In the genomic region with DNA sequence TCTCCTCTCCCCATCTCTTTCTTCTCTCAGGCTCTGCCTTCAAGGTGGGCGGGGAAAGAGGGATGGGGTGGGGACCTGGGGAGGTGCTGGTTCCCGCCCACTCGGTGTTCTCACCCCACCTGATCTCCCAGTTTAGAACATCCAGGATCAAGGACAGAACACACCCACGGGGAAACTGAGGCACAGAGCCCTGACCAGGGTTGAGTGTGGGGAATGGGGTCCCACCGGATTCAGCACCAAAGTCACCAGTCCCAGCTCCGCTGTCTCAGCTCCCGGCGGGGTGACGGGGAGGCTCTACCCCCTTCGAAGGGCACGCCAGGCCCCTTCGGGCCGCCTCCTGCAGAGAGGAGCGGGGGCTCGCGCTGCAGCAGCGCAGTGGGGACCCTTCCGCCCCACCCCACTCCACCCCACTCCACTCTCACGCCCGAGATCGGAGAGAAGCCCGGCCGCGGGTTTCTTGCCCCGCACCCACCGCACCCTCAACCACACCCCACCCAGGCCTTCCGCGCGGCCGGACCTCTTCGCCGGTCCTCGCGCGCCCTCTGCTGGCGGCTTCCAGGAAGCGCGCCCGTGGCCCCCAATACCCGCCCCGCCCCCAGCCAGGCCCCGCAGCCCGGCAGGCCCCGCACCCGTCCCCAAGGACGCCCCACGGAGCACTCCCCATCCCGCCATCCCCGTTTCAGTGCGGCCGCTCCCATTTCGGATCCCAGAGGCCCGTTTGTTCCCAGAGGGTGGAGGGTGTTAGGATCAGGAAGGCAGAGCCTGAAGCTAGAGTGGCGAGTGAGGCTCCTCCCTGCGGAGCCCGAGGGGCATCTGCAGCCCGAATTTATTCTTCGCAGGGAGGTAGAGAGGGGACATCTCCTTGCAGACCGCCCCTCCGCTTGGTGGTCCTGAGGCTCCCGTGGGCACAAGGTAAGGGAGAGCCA, we compare ENCODE assay signal across 8 cellular contexts. TPM values are rescaled to one million over a fixed set of nuclear protein-coding genes. Genes with fewer than 3 reads are reported as not detected.
DNase-seq lines count a peak whose midpoint lies in the region; ATAC-seq, FAIRE-seq and TF ChIP-seq lines count a peak whose summit lies in the region.

No MANE protein-coding gene starts in this region.

- intact Hi-C loops in adrenal gland (cut with DNase I): loop anchor here (2.0 to 10.0 kb wide), 7 partner anchors 95 to 405 kb away; no protein-coding TSS in a partner anchor
- intact Hi-C loops in psoas muscle (cut with DNase I): loop anchor here (1.0 to 5.0 kb wide), 6 partner anchors 268 to 409 kb away; no protein-coding TSS in a partner anchor

- H3K9ac ChIP-seq in KMS-11: peak overlapping the region; percentile 48; the same call in 1 of the 2 replicates

- TF ChIP-seq CTCF in D721Med (IDR thresholded peaks at IDR 0.05; ENCODE audit: insufficient read depth, missing control alignments): peak; percentile 63
- TF ChIP-seq CTCF in KMS-11 (conservative IDR thresholded peaks at IDR 0.05; ENCODE audit: low read depth, low read length): peak; percentile 75
- TF ChIP-seq CTCF in adrenal gland (IDR thresholded peaks at IDR 0.05): peak; percentile 65 to 91 (median 80)
- peak; percentile 92 to 99 for TF ChIP-seq CTCF in right atrium auricular region (IDR thresholded peaks at IDR 0.05)
- peak; percentile 88 for TF ChIP-seq CTCF in psoas muscle (IDR thresholded peaks at IDR 0.05)

- H3K9me3 ChIP-seq in adrenal gland (replicated peaks in 1 of 3) (peaks cover 0 to 8% (median 0%) of the 10 kb centered on the region in 3 donors), right atrium auricular region (peaks cover 0 to 13% of the 10 kb centered on the region in 2 donors), psoas muscle (peaks cover 13% of the 10 kb centered on the region)

- H3K4me1 ChIP-seq in KMS-11 (ENCODE audit: low read depth, poor library complexity, severe bottlenecking) (peaks cover 4% of the 10 kb centered on the region), adrenal gland (replicated peaks in 1 of 2) (peaks cover 17 to 23% of the 10 kb centered on the region in 2 donors), right atrium auricular region (peaks cover 0 to 27% of the 10 kb centered on the region in 2 donors), psoas muscle (no peaks in the 10 kb centered on the region), urinary bladder (ENCODE audit: insufficient read depth) (no peaks in the 10 kb centered on the region)

- H4K20me1 ChIP-seq in KMS-11 (ENCODE audit: insufficient read depth): no peaks in the 10 kb centered on the region

- no peaks in the 10 kb centered on the region for H3K79me2 ChIP-seq in KMS-11 (ENCODE audit: insufficient read depth, low read depth)

- no peak overlapping the region for H3K27ac ChIP-seq in KMS-11
- H3K27ac ChIP-seq in adrenal gland: no peak overlapping the region
- H3K27ac ChIP-seq in right atrium auricular region: peak overlapping the region in 1 of 2 donors; percentile 33
- no peak overlapping the region for H3K27ac ChIP-seq in psoas muscle
- no peak overlapping the region for H3K27ac ChIP-seq in urinary bladder (ENCODE audit: low read depth)

- H2AFZ ChIP-seq in KMS-11 (ENCODE audit: low read depth): peak overlapping the region; percentile 99

- WGBS in adrenal gland, 4 donors: 0 to 1% (median 1%) methylated on average over 17 to 61 of the region's 61 CpGs
- 1% methylated on average over 45 to 61 of the region's 61 CpGs for WGBS in psoas muscle, 3 donors
- under 1% methylated on average over 61 of the region's 61 CpGs for WGBS in urinary bladder

- FAIRE-seq in D721Med (lab: Jason Lieb, UNC): no peak

- peak overlapping the region; percentile 78 for H3K4me2 ChIP-seq in KMS-11

- H3K36me3 ChIP-seq in KMS-11 (ENCODE audit: insufficient read depth): no peaks in the 10 kb centered on the region
- no peaks in the 10 kb centered on the region for H3K36me3 ChIP-seq in adrenal gland (replicated peaks in 1 of 2)
- H3K36me3 ChIP-seq in right atrium auricular region: no peaks in the 10 kb centered on the region
- no peaks in the 10 kb centered on the region for H3K36me3 ChIP-seq in psoas muscle (ENCODE audit: insufficient read depth in 1 of 2, low read depth in 1 of 2)
- H3K36me3 ChIP-seq in urinary bladder (ENCODE audit: insufficient read depth): no peaks in the 10 kb centered on the region

- H3K4me3 ChIP-seq in KMS-11 (IDR thresholded peaks at IDR 0.05; ENCODE audit: insufficient read depth, low read depth, low read length) (no peak overlapping the region), adrenal gland (peak overlapping the region in 3 of 4 donors; percentile 2 to 55 (median 40)), right atrium auricular region (peak overlapping the region; percentile 42 to 63), psoas muscle (peak overlapping the region; percentile 76), urinary bladder (ENCODE audit: low read depth, low read length) (peak overlapping the region; percentile 27)

- peak; percentile 88 for DNase-seq in D721Med (ENCODE audit: insufficient read length, low spot score)
- DNase-seq in T follicular helper cell (ENCODE audit: low read depth): peak; percentile 62
- DNase-seq in adrenal gland: peak; percentile 55 to 82 (median 80)
- no peak for DNase-seq in right atrium auricular region (ENCODE audit: low spot score)
- peak; percentile 80 to 88 for DNase-seq in psoas muscle

- peak; percentile 71 for ATAC-seq in GM21515 (IDR thresholded peaks at IDR 0.05; ENCODE audit: unreplicated experiment)
- ATAC-seq in psoas muscle: peak; percentile 87 to 94 (median 90)

- TF ChIP-seq POLR2A in adrenal gland (IDR thresholded peaks at IDR 0.05): no peak

- H3K27me3 ChIP-seq in KMS-11 (ENCODE audit: insufficient read depth, low read depth) (no peaks in the 10 kb centered on the region), adrenal gland (peaks cover 2% of the 10 kb centered on the region), right atrium auricular region (peaks cover 0 to 21% of the 10 kb centered on the region in 2 donors), psoas muscle (ENCODE audit: insufficient read depth in 3 of 3, low read length in 2 of 3) (peaks cover 0 to 46% (median 11%) of the 10 kb centered on the region in 3 donors)

RNA-seq across cellular contexts. Expression of a gene that starts 18.0 kb away (rescaled TPM):
- total RNA-seq in adrenal gland (10 to 100 TPM; 16.1 to 44.6 (median 31.5) TPM), right atrium auricular region (10 to 100 TPM; 13.0 to 25.5 TPM), psoas muscle (10 to 100 TPM; 21.2 to 29.3 (median 23.8) TPM), urinary bladder (10.4 TPM)
- polyA plus RNA-seq in adrenal gland (10 to 100 TPM; 10.1 to 83.7 (median 59.3) TPM), psoas muscle (10 to 100 TPM; 19.0 to 24.1 (median 21.6) TPM), urinary bladder (27.6 TPM)

RNA-seq across cellular contexts. Expression of a gene that starts 18.0 kb away (rescaled TPM):
- total RNA-seq in adrenal gland (10 to 100 TPM in 7 of 8 donors, 1 to 10 TPM in 1; 8.3 to 32.1 (median 23.1) TPM), right atrium auricular region (10 to 100 TPM; 32.0 to 40.3 TPM), psoas muscle (10 to 100 TPM in 2 of 4 donors, 1 to 10 TPM in 2; 6.6 to 12.2 (median 9.9) TPM), urinary bladder (13.9 TPM)
- polyA plus RNA-seq in adrenal gland (10 to 100 TPM; 19.6 to 42.5 (median 28.6) TPM), psoas muscle (10 to 100 TPM; 13.1 to 27.4 (median 15.1) TPM), urinary bladder (21.9 TPM)
